Comparison of ENCODE assay signal across 20 cellular contexts in genomic region chr3:101591071-101591470, GRCh38. TPM values are rescaled to one million over a fixed set of nuclear protein-coding genes. Genes with fewer than 3 reads are reported as not detected.
DNase-seq lines count a peak whose midpoint lies in the region; ATAC-seq lines count a peak whose summit lies in the region.
"Had no signal": no experiment of that assay in that cellular context is flagged by ENCODE, and none has a peak within 500 bp of the region (broad histone marks: within the 10 kb centered on the region; RNA-seq: fewer than 3 reads in every experiment).

No MANE protein-coding gene starts in this region.

- no peak for ATAC-seq in activated naive CD4-positive, alpha-beta T cell treated with anti-CD3 and anti-CD28 coated beads, Interleukin-2, amount 50 U/mL, for 72 hours
- ATAC-seq in activated T-helper 17 cell treated with anti-CD3 and anti-CD28 coated beads, Interleukin-2, amount 50 U/mL, for 72 hours (replicated peaks): no peak
- peak; percentile 42 for ATAC-seq in effector memory CD8-positive, alpha-beta T cell (replicated peaks)
- ATAC-seq: A549, GM23338 had no signal

- peaks cover 43% of the 10 kb centered on the region for H3K36me3 Mint-ChIP-seq in activated naive CD4-positive, alpha-beta T cell treated with anti-CD3 and anti-CD28 coated beads for 36 hours (ENCODE audit: low read depth)
- peaks cover 15 to 41% of the 10 kb centered on the region in 2 donors for H3K36me3 Mint-ChIP-seq in activated naive CD4-positive, alpha-beta T cell treated with anti-CD3 and anti-CD28 coated beads, Interleukin-2, amount 50 U/mL, for 72 hours
- H3K36me3 Mint-ChIP-seq in activated T-helper 17 cell treated with anti-CD3 and anti-CD28 coated beads, Interleukin-2, amount 50 U/mL, for 72 hours (ENCODE audit: low read depth): peaks cover 100% of the 10 kb centered on the region
- H3K36me3 Mint-ChIP-seq in effector memory CD8-positive, alpha-beta T cell (ENCODE audit: insufficient read depth): peaks cover 72% of the 10 kb centered on the region

- intact Hi-C loops in activated naive CD4-positive, alpha-beta T cell treated with anti-CD3 and anti-CD28 coated beads for 36 hours (cut with micrococcal nuclease): no loop called here

- no peaks in the 10 kb centered on the region for H3K27me3 Mint-ChIP-seq in activated naive CD4-positive, alpha-beta T cell treated with anti-CD3 and anti-CD28 coated beads for 36 hours (ENCODE audit: low read depth)
- no peaks in the 10 kb centered on the region for H3K27me3 Mint-ChIP-seq in activated T-helper 17 cell treated with anti-CD3 and anti-CD28 coated beads, Interleukin-2, amount 50 U/mL, for 72 hours
- no peaks in the 10 kb centered on the region for H3K27me3 Mint-ChIP-seq in effector memory CD8-positive, alpha-beta T cell

- no peak overlapping the region for H3K4me3 ChIP-seq in urinary bladder (ENCODE audit: low read depth, low read length)
- H3K4me3 ChIP-seq: A549; BLaER1 treated with 17β-estradiol and CSF1 and Interleukin-3, amounts not matched to agents 10 nM and 100 nM; GM23338; PC-9 had no signal

- H3K4me3 Mint-ChIP-seq in activated naive CD4-positive, alpha-beta T cell treated with anti-CD3 and anti-CD28 coated beads for 36 hours: no peak overlapping the region
- no peak overlapping the region for H3K4me3 Mint-ChIP-seq in activated T-helper 17 cell treated with anti-CD3 and anti-CD28 coated beads, Interleukin-2, amount 50 U/mL, for 72 hours
- H3K4me3 Mint-ChIP-seq in effector memory CD8-positive, alpha-beta T cell: no peak overlapping the region
- H3K4me3 Mint-ChIP-seq: GM23338 had no signal

- DNase-seq in activated naive CD4-positive, alpha-beta T cell treated with anti-CD3 and anti-CD28 coated beads for 36 hours: no peak
- DNase-seq in activated naive CD4-positive, alpha-beta T cell treated with anti-CD3 and anti-CD28 coated beads, Interleukin-2, amount 50 U/mL, for 72 hours (ENCODE audit: low spot score in 2 of 2): no peak
- DNase-seq in effector memory CD8-positive, alpha-beta T cell: no peak
- no peak for DNase-seq in GM19240 (ENCODE audit: insufficient read length, low spot score)
- DNase-seq in NK-92 (lab: John Stamatoyannopoulos, UW; ENCODE audit: unreplicated experiment): no peak
- DNase-seq: COR-L47, DMS153, EL, NCI-H1436, NCI-H2029, NCI-H2171 treated with DMSO at 0.1 percent for 48 hours, NCI-H510A, NCI-H774, PC-9 had no signal

- peak overlapping the region; percentile 30 for H3K27ac Mint-ChIP-seq in activated naive CD4-positive, alpha-beta T cell treated with anti-CD3 and anti-CD28 coated beads for 36 hours
- H3K27ac Mint-ChIP-seq in activated naive CD4-positive, alpha-beta T cell treated with anti-CD3 and anti-CD28 coated beads, Interleukin-2, amount 50 U/mL, for 72 hours: peak overlapping the region in 1 of 2 donors; percentile 51
- H3K27ac Mint-ChIP-seq in activated T-helper 17 cell treated with anti-CD3 and anti-CD28 coated beads, Interleukin-2, amount 50 U/mL, for 72 hours: peak overlapping the region; percentile 20
- H3K27ac Mint-ChIP-seq in effector memory CD8-positive, alpha-beta T cell: peak overlapping the region; percentile 67 to 82
- H3K27ac Mint-ChIP-seq: GM23338 had no signal

- no peaks in the 10 kb centered on the region for H3K4me1 ChIP-seq in urinary bladder (ENCODE audit: insufficient read depth)
- H3K4me1 ChIP-seq: A549; BLaER1 treated with 17β-estradiol and CSF1 and Interleukin-3, amounts not matched to agents 10 nM and 100 nM had no signal

- peaks cover 10% of the 10 kb centered on the region for H3K36me3 ChIP-seq in urinary bladder (ENCODE audit: insufficient read depth)

- H3K27ac ChIP-seq in urinary bladder (ENCODE audit: low read depth): peak overlapping the region; percentile 10
- H3K27ac ChIP-seq: A549; BLaER1 treated with 17β-estradiol and CSF1 and Interleukin-3, amounts not matched to agents 10 nM and 100 nM; KMS-11; PC-9 had no signal

- CTCF ChIA-PET in activated naive CD4-positive, alpha-beta T cell treated with anti-CD3 and anti-CD28 coated beads for 36 hours (lab: Charles Lee): interaction anchor here (1.2 kb wide), 1 partner anchor 44 kb away, joined by 3 read pairs; no protein-coding TSS in a partner anchor

- no peaks in the 10 kb centered on the region for H3K9me3 Mint-ChIP-seq in activated naive CD4-positive, alpha-beta T cell treated with anti-CD3 and anti-CD28 coated beads for 36 hours
- no peaks in the 10 kb centered on the region for H3K9me3 Mint-ChIP-seq in activated naive CD4-positive, alpha-beta T cell treated with anti-CD3 and anti-CD28 coated beads, Interleukin-2, amount 50 U/mL, for 72 hours
- H3K9me3 Mint-ChIP-seq in activated T-helper 17 cell treated with anti-CD3 and anti-CD28 coated beads, Interleukin-2, amount 50 U/mL, for 72 hours: no peaks in the 10 kb centered on the region
- no peaks in the 10 kb centered on the region for H3K9me3 Mint-ChIP-seq in effector memory CD8-positive, alpha-beta T cell
- H3K9me3 Mint-ChIP-seq: GM23338 had no signal

- H3K4me1 Mint-ChIP-seq in activated naive CD4-positive, alpha-beta T cell treated with anti-CD3 and anti-CD28 coated beads for 36 hours (ENCODE audit: low read depth): peaks cover 13% of the 10 kb centered on the region
- peaks cover 17% of the 10 kb centered on the region for H3K4me1 Mint-ChIP-seq in activated T-helper 17 cell treated with anti-CD3 and anti-CD28 coated beads, Interleukin-2, amount 50 U/mL, for 72 hours
- H3K4me1 Mint-ChIP-seq in effector memory CD8-positive, alpha-beta T cell (ENCODE audit: low read depth in 2 of 2): peaks cover 10 to 25% of the 10 kb centered on the region in 2 donors
- H3K4me1 Mint-ChIP-seq: GM23338 had no signal

- WGBS in urinary bladder: 83% methylated on average over 3 of the region's 3 CpGs

RNA-seq across cellular contexts. Expression of gene PCNP, which starts 17.1 kb away (rescaled TPM):
- total RNA-seq in activated naive CD4-positive, alpha-beta T cell treated with anti-CD3 and anti-CD28 coated beads for 36 hours: 100 to 1,000 TPM; 261 to 267 TPM
- 100 to 1,000 TPM; 199 to 209 TPM for total RNA-seq in activated naive CD4-positive, alpha-beta T cell treated with anti-CD3 and anti-CD28 coated beads, Interleukin-2, amount 50 U/mL, for 72 hours
- total RNA-seq in activated T-helper 17 cell treated with anti-CD3 and anti-CD28 coated beads, Interleukin-2, amount 50 U/mL, for 72 hours: 100 to 1,000 TPM; 196 to 205 TPM
- total RNA-seq in urinary bladder: 208 TPM
- polyA plus RNA-seq in urinary bladder: 147 TPM

RNA-seq across cellular contexts. Expression of gene TRMT10C, which starts 29.4 kb away (rescaled TPM):
- total RNA-seq in activated naive CD4-positive, alpha-beta T cell treated with anti-CD3 and anti-CD28 coated beads for 36 hours: 10 to 100 TPM; 24.0 to 24.4 TPM
- 10 to 100 TPM; 32.9 to 44.1 TPM for total RNA-seq in activated naive CD4-positive, alpha-beta T cell treated with anti-CD3 and anti-CD28 coated beads, Interleukin-2, amount 50 U/mL, for 72 hours
- total RNA-seq in activated T-helper 17 cell treated with anti-CD3 and anti-CD28 coated beads, Interleukin-2, amount 50 U/mL, for 72 hours: 10 to 100 TPM; 31.6 to 49.9 TPM
- total RNA-seq in urinary bladder: 32.5 TPM
- 20.4 TPM for polyA plus RNA-seq in urinary bladder
